ENCODE assay signal across 16 cellular contexts in the genomic region with DNA sequence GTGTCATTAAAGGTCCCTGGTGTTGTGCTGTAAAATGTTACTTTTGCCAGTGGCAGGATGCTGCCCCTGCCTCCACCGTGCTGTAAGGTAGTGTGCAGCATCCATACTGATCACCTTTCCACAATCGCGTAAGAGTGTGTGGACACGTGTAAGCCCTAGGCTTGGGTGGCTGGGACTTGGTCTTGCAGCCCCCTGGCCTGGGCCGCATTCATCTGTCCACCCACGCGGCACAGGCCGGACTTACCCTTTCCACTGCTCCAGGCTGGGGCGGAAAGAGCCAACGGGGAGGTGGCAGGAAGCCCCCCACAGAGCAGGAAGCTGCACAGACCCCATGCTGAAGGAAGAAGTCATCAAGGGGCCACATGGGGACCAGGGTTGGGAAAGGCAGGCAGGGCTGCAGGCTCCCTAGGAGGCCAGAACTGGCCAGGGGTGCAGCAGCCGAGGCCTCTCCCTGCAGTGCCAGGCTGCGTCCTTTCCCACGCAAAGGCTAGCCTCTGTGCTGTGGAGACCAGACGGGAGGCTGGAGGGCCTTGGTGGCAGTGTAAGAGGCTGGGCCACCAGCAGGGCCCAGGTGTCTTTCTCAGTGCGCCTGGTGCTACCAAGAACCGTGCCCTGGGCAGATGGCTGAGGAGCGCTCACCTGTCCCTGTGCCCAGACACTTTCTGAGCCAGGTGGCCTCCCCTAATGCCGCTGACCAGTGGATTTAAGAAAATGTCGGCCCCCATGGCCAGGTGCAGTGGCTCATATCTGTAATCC. TPM values are rescaled to one million over a fixed set of nuclear protein-coding genes. Genes with fewer than 3 reads are reported as not detected.
DNase-seq lines count a peak whose midpoint lies in the region; ATAC-seq and TF ChIP-seq lines count a peak whose summit lies in the region.
"Had no signal": no experiment of that assay in that cellular context is flagged by ENCODE, and none has a peak within 500 bp of the region (broad histone marks: within the 10 kb centered on the region; RNA-seq: fewer than 3 reads in every experiment).

No MANE protein-coding gene starts in this region.

- no peaks in the 10 kb centered on the region for H3K27me3 Mint-ChIP-seq in natural killer cell (ENCODE audit: low read depth in 2 of 2)
- no peaks in the 10 kb centered on the region for H3K27me3 Mint-ChIP-seq in natural killer cell treated with Interleukin-12 subunit alpha and Interleukin-12 subunit beta and Interleukin-15 and Interleukin-18, amount 100 ng/mL, for 72 hours
- H3K27me3 Mint-ChIP-seq in endothelial cell (ENCODE audit: unreplicated experiment) = peaks cover 5% of the 10 kb centered on the region
- H3K27me3 Mint-ChIP-seq in neural crest cell (ENCODE audit: low read depth) = no peaks in the 10 kb centered on the region

- H3K4me3 Mint-ChIP-seq in natural killer cell (no peak overlapping the region), endothelial cell (ENCODE audit: unreplicated experiment) (peak overlapping the region; percentile 67), neural crest cell (no peak overlapping the region)
- H3K4me3 Mint-ChIP-seq in natural killer cell treated with Interleukin-12 subunit alpha and Interleukin-12 subunit beta and Interleukin-15 and Interleukin-18, amount 100 ng/mL, for 72 hours = no peak overlapping the region
- H3K4me3 Mint-ChIP-seq: immature natural killer cell had no signal

- DNase-seq in natural killer cell = peak; percentile 14
- no peak for DNase-seq in natural killer cell treated with Interleukin-12 subunit alpha and Interleukin-12 subunit beta and Interleukin-15 and Interleukin-18, amount 100 ng/mL, for 72 hours (ENCODE audit: low spot score)
- no peak for DNase-seq in endothelial cell (ENCODE audit: low spot score)
- peak; percentile 1 for DNase-seq in neural crest cell (ENCODE audit: low read depth, low spot score)
- DNase-seq in ureter (ENCODE audit: low spot score) = peak; percentile 40
- DNase-seq in stimulated activated naive CD4-positive, alpha-beta T cell treated with Interleukin-2 at 50 U/mL for 16 hours (lab: John Stamatoyannopoulos, UW) = no peak
- no peak for DNase-seq in effector CD8-positive, alpha-beta T cell (lab: John Stamatoyannopoulos, UW)
- no peak for DNase-seq in kidney glomerular epithelial cell (lab: John Stamatoyannopoulos, UW)
- DNase-seq: immature natural killer cell; MM.1S; NCI-H1694 treated with DMSO at 0.1 percent for 48 hours; NCI-H345; NK-92 treated with Interleukin-12 subunit alpha and Interleukin-12 subunit beta, amount 100 ng/mL, for 24 hours; occipital lobe; WERI-Rb-1 had no signal

- TF ChIP-seq CTCF in natural killer cell (IDR thresholded peaks at IDR 0.05) (no peak), endothelial cell (IDR thresholded peaks at IDR 0.05; ENCODE audit: unreplicated experiment) (no peak), neural crest cell (conservative IDR thresholded peaks at IDR 0.05) (no peak)

- H3K9me3 Mint-ChIP-seq in natural killer cell (no peaks in the 10 kb centered on the region), endothelial cell (ENCODE audit: unreplicated experiment) (no peaks in the 10 kb centered on the region), neural crest cell (no peaks in the 10 kb centered on the region)
- no peaks in the 10 kb centered on the region for H3K9me3 Mint-ChIP-seq in natural killer cell treated with Interleukin-12 subunit alpha and Interleukin-12 subunit beta and Interleukin-15 and Interleukin-18, amount 100 ng/mL, for 72 hours
- H3K9me3 Mint-ChIP-seq: activated T-helper 2 cell treated with anti-CD3 and anti-CD28 coated beads, Interferon-gamma antibody, Interleukin-2, Interleukin-4, amounts not matched to agents 10 μg/mL and 5 μg/mL and 100 μg/mL, durations not matched to agents 14 hours and 24 hours and 36 hours; immature natural killer cell had no signal

- H3K4me1 Mint-ChIP-seq in natural killer cell (no peaks in the 10 kb centered on the region), endothelial cell (ENCODE audit: unreplicated experiment) (peaks cover 3% of the 10 kb centered on the region), neural crest cell (peaks cover 7% of the 10 kb centered on the region)
- H3K4me1 Mint-ChIP-seq in natural killer cell treated with Interleukin-12 subunit alpha and Interleukin-12 subunit beta and Interleukin-15 and Interleukin-18, amount 100 ng/mL, for 72 hours (ENCODE audit: low read depth in 2 of 2) = peaks cover 0 to 4% of the 10 kb centered on the region in 2 donors
- H3K4me1 Mint-ChIP-seq: immature natural killer cell had no signal

- H3K27ac Mint-ChIP-seq in natural killer cell (no peak overlapping the region), endothelial cell (ENCODE audit: unreplicated experiment) (no peak overlapping the region), neural crest cell (ENCODE audit: unreplicated experiment) (no peak overlapping the region)
- H3K27ac Mint-ChIP-seq in natural killer cell treated with Interleukin-12 subunit alpha and Interleukin-12 subunit beta and Interleukin-15 and Interleukin-18, amount 100 ng/mL, for 72 hours = no peak overlapping the region
- H3K27ac Mint-ChIP-seq: activated T-helper 2 cell treated with anti-CD3 and anti-CD28 coated beads, Interferon-gamma antibody, Interleukin-2, Interleukin-4, amounts not matched to agents 10 μg/mL and 5 μg/mL and 100 μg/mL, durations not matched to agents 14 hours and 24 hours and 36 hours; immature natural killer cell had no signal

- H3K36me3 Mint-ChIP-seq in natural killer cell = no peaks in the 10 kb centered on the region
- H3K36me3 Mint-ChIP-seq in natural killer cell treated with Interleukin-12 subunit alpha and Interleukin-12 subunit beta and Interleukin-15 and Interleukin-18, amount 100 ng/mL, for 72 hours = no peaks in the 10 kb centered on the region
- H3K36me3 Mint-ChIP-seq in endothelial cell (ENCODE audit: low read depth, unreplicated experiment) = no peaks in the 10 kb centered on the region
- H3K36me3 Mint-ChIP-seq in neural crest cell (ENCODE audit: low read depth) = no peaks in the 10 kb centered on the region
- H3K36me3 Mint-ChIP-seq: immature natural killer cell had no signal

- ATAC-seq in natural killer cell = no peak
- no peak for ATAC-seq in natural killer cell treated with Interleukin-12 subunit alpha and Interleukin-12 subunit beta and Interleukin-15 and Interleukin-18, amount 100 ng/mL, for 72 hours

- intact Hi-C loops in natural killer cell (cut with micrococcal nuclease) = no loop called here

RNA-seq across cellular contexts. Expression of gene TMEM191C, which starts 11.7 kb away (rescaled TPM):
- 1 to 10 TPM; 2.1 to 3.4 (median 3.2) TPM for total RNA-seq in natural killer cell
- total RNA-seq in natural killer cell treated with Interleukin-12 subunit alpha and Interleukin-12 subunit beta and Interleukin-15 and Interleukin-18, amount 100 ng/mL, for 72 hours = 1 to 10 TPM; 1.4 to 3.5 TPM
- total RNA-seq in endothelial cell (ENCODE audit: unreplicated experiment) = 0.92 TPM
- total RNA-seq in neural crest cell = 2.1 and 2.2 TPM in 2 replicates
- 0.31 TPM for total RNA-seq in ureter

RNA-seq across cellular contexts. Expression of gene HIC2, which starts 38.3 kb away (rescaled TPM):
- total RNA-seq in natural killer cell = 10 to 100 TPM in 1 of 3 donors, 1 to 10 TPM in 2; 6.3 to 10.2 (median 7.7) TPM
- 1 to 10 TPM; 7.4 to 9.7 TPM for total RNA-seq in natural killer cell treated with Interleukin-12 subunit alpha and Interleukin-12 subunit beta and Interleukin-15 and Interleukin-18, amount 100 ng/mL, for 72 hours
- 23.5 TPM for total RNA-seq in endothelial cell (ENCODE audit: unreplicated experiment)
- 44.2 and 44.3 TPM in 2 replicates for total RNA-seq in neural crest cell
- total RNA-seq in ureter = 4.0 TPM

Comparison
In these comparisons a context has a peak if more than half of its experiments do, and no peak if none do; other contexts are left out.
1. DNase-seq: peak in natural killer cell (single experiment), neural crest cell (single experiment) and ureter (single experiment); none in natural killer cell treated with Interleukin-12 subunit alpha and Interleukin-12 subunit beta and Interleukin-15 and Interleukin-18, amount 100 ng/mL, for 72 hours (single experiment), endothelial cell (single experiment), stimulated activated naive CD4-positive, alpha-beta T cell treated with Interleukin-2 at 50 U/mL for 16 hours (single experiment), effector CD8-positive, alpha-beta T cell (single experiment) and kidney glomerular epithelial cell (single experiment).